Comparison of ENCODE assay signal across 16 cellular contexts in the genomic region with DNA sequence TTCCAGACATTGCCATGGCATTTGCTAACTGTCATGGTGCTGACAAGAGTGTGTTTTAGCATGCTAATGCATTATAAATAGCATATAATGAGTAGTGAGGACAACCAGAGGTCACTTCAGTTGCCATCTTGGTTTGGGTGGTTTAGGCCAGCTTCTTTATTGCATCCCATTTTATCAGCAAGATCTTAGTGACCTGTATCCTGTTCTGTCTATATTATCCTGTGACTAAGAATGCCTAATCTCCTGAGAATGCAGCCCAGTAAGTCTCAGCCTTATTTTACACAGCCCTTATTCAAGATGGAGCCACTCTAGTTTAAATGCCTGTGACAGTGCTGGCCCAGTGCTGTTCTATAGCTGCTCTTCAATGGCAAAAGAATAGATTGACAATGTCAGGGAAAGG.
DNase-seq lines count a peak whose midpoint lies in the region; ATAC-seq and TF ChIP-seq lines count a peak whose summit lies in the region.
"Had no signal": no experiment of that assay in that cellular context is flagged by ENCODE, and none has a peak within 500 bp of the region (broad histone marks: within the 10 kb centered on the region; RNA-seq: fewer than 3 reads in every experiment).

No MANE protein-coding gene starts in this region.

- DNase-seq in HFFc6 (no peak), RKO (ENCODE audit: low spot score) (peak; percentile 63), fibroblast of the aortic adventitia (ENCODE audit: low read depth) (peak; percentile 4), NCI-H524 (lab: John Stamatoyannopoulos, UW) (no peak), iPS-NIHi7 (ENCODE audit: extremely low spot score) (no peak)
- no peak for DNase-seq in activated CD4-positive, alpha-beta T cell treated with anti-CD3 and anti-CD28 coated beads, Interleukin-2, amount 50 U/mL, for 4 hours
- DNase-seq: DND-41; NCI-H1105; NCI-H2081; NCI-H446 treated with DMSO at 0.1 percent for 48 hours; NK-92 treated with Interleukin-12 subunit alpha and Interleukin-12 subunit beta, amount 100 ng/mL, for 24 hours; SHP77 treated with DMSO at 0.1 percent for 48 hours; T-helper 1 cell had no signal

- no peaks in the 10 kb centered on the region for H3K27me3 Mint-ChIP-seq in HFFc6 (ENCODE audit: insufficient read depth)
- H3K27me3 Mint-ChIP-seq: IgD-negative memory B cell had no signal

- no peak for TF ChIP-seq POLR2A in GM18505 (IDR thresholded peaks at IDR 0.05; ENCODE audit: borderline replicate concordance, extremely low read depth, insufficient read depth, insufficient read length)

- H3K4me3 ChIP-seq in fibroblast of the aortic adventitia (ENCODE audit: low read depth, low read length): no peak overlapping the region

- no peak for ATAC-seq in GM18505 (IDR thresholded peaks at IDR 0.05; ENCODE audit: unreplicated experiment)
- ATAC-seq: HCT116 had no signal

- peaks cover 11% of the 10 kb centered on the region; the same call in 1 of the 2 replicates for H3K36me3 Mint-ChIP-seq in HFFc6 (ENCODE audit: low read depth)
- H3K36me3 Mint-ChIP-seq: IgD-negative memory B cell had no signal

- peak overlapping the region; percentile 43; the same call in 1 of the 2 replicates for H3K27ac Mint-ChIP-seq in HFFc6
- H3K27ac Mint-ChIP-seq: IgD-negative memory B cell had no signal

- TF ChIP-seq CTCF in HFFc6 (IDR thresholded peaks at IDR 0.05): no peak
- no peak for TF ChIP-seq CTCF in fibroblast of the aortic adventitia (IDR thresholded peaks at IDR 0.05; ENCODE audit: insufficient read depth, low read length)

- H3K9me3 Mint-ChIP-seq in HFFc6: peaks cover 33% of the 10 kb centered on the region

- H3K4me1 Mint-ChIP-seq in HFFc6 (ENCODE audit: low read depth): no peaks in the 10 kb centered on the region; the same call in 1 of the 2 replicates
- H3K4me1 Mint-ChIP-seq: IgD-negative memory B cell had no signal

- no peak overlapping the region for H3K4me3 Mint-ChIP-seq in HFFc6
- H3K4me3 Mint-ChIP-seq: IgD-negative memory B cell had no signal

Comparison
In these comparisons a context has a peak if more than half of its experiments do, and no peak if none do; other contexts are left out.
1. DNase-seq: peak in RKO (single experiment) and fibroblast of the aortic adventitia (single experiment); none in HFFc6 (single experiment), NCI-H524 (0 of 2), activated CD4-positive, alpha-beta T cell treated with anti-CD3 and anti-CD28 coated beads, Interleukin-2, amount 50 U/mL, for 4 hours (0 of 2) and iPS-NIHi7 (single experiment).